Comparison of ENCODE assay signal across 15 cellular contexts in the genomic region with DNA sequence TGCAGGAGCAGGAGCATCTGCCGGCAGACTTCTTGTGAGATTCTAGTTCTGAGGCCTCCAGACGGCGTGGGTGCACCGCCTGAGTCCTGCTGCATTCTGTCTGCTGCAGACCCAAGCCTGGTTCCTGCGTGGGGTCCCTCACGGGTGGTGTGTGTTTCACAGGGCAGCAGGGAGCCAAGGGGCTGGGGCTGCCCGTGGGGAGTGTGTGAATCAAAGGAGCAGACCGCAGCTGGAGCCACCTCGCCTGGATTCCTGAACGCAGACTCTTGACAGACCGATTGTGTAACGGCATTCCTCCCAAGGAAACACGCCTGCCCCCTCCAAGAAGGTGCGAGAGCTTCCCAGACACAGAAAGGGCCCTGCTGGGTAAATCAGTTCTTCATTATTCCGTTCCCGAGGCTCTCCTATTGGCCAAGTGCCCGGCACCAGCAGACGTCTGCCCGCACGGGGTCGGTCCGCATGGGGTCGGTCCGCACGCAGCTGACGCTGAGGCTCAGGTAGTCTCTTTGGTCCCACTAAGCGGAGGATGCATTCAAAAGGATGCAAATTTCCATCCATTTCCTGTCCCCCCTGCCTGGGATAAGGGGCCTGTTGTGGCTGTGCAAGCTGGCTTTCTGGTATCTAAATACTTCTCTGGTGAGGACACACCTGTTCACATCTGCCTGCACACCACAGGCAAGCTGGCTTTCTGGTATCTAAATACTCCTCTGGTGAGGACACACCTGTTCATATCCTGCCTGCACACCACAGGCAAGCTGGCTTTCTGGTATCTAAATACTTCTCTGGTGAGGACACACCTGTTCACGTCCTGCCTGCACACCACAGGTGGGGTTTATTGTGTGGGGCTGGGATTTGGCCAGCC. TPM values are rescaled to one million over a fixed set of nuclear protein-coding genes. Genes with fewer than 3 reads are reported as not detected.
DNase-seq lines count a peak whose midpoint lies in the region; ATAC-seq, FAIRE-seq and TF ChIP-seq lines count a peak whose summit lies in the region.
"Had no signal": no experiment of that assay in that cellular context is flagged by ENCODE, and none has a peak within 500 bp of the region (broad histone marks: within the 10 kb centered on the region; RNA-seq: fewer than 3 reads in every experiment).

No MANE protein-coding gene starts in this region.

- no peaks in the 10 kb centered on the region for H3K27me3 ChIP-seq in bronchial epithelial cell (ENCODE audit: control insufficient read depth, insufficient read depth, low read length)

- H3K4me1 Mint-ChIP-seq in type B pancreatic cell (ENCODE audit: unreplicated experiment), result peaks cover 16% of the 10 kb centered on the region
- H3K4me1 Mint-ChIP-seq: activated B cell treated with CpG ODN at 0.5 μM for 24 hours; central memory CD8-positive, alpha-beta T cell had no signal

- peaks cover 5% of the 10 kb centered on the region for H3K9me3 Mint-ChIP-seq in type B pancreatic cell
- H3K9me3 Mint-ChIP-seq: activated B cell treated with CpG ODN at 0.5 μM for 24 hours; central memory CD8-positive, alpha-beta T cell had no signal

- H3K4me3 Mint-ChIP-seq in type B pancreatic cell, result peak overlapping the region; percentile 12
- H3K4me3 Mint-ChIP-seq: activated B cell treated with CpG ODN at 0.5 μM for 24 hours; central memory CD8-positive, alpha-beta T cell had no signal

- no peaks in the 10 kb centered on the region for H3K36me3 ChIP-seq in bronchial epithelial cell (ENCODE audit: control insufficient read depth, insufficient read depth, low read length)

- peak overlapping the region; percentile 65 for H3K27ac Mint-ChIP-seq in type B pancreatic cell
- H3K27ac Mint-ChIP-seq: activated B cell treated with CpG ODN at 0.5 μM for 24 hours had no signal

- ATAC-seq in left lobe of liver, result no peak
- no peak for ATAC-seq in HG02610 (IDR thresholded peaks at IDR 0.05; ENCODE audit: unreplicated experiment)
- no peak for ATAC-seq in HG02885 (IDR thresholded peaks at IDR 0.05; ENCODE audit: poor library complexity, unreplicated experiment)

- peaks cover 19% of the 10 kb centered on the region for H3K27me3 Mint-ChIP-seq in type B pancreatic cell

- no peaks in the 10 kb centered on the region for H3K36me3 Mint-ChIP-seq in type B pancreatic cell

- no peak overlapping the region for H3K4me3 ChIP-seq in bronchial epithelial cell (ENCODE audit: low read depth, low read length)
- H3K4me3 ChIP-seq: SK-N-MC had no signal

- no peak for FAIRE-seq in bronchial epithelial cell (lab: Jason Lieb, UNC)
- FAIRE-seq: A204.1 had no signal

- DNase-seq in NCI-H748 (lab: John Stamatoyannopoulos, UW; ENCODE audit: unreplicated experiment), result peak; percentile 84
- no peak for DNase-seq in NCI-H748 treated with DMSO at 0.1 percent for 48 hours (lab: John Stamatoyannopoulos, UW)
- DNase-seq in bronchial epithelial cell (ENCODE audit: low read depth), result peak; percentile 41
- DNase-seq in left lobe of liver (ENCODE audit: low spot score), result peak; percentile 37
- no peak for DNase-seq in type B pancreatic cell (ENCODE audit: extremely low spot score, unreplicated experiment)
- DNase-seq in NCI-H2029 treated with DMSO at 0.1 percent for 48 hours (lab: John Stamatoyannopoulos, UW), result no peak
- DNase-seq: activated B cell treated with CpG ODN at 0.5 μM for 24 hours; activated T-cell treated with anti-CD3 and anti-CD28 coated beads, Interleukin-2, amount 50 U/mL, for 48 hours; NCI-H1105; NCI-H774 had no signal

- TF ChIP-seq CTCF in bronchial epithelial cell (IDR thresholded peaks at IDR 0.05; ENCODE audit: insufficient read depth, low read length, severe bottlenecking) (no peak), type B pancreatic cell (conservative IDR thresholded peaks at IDR 0.05) (no peak)

RNA-seq across cellular contexts. Expression of a gene that starts 44.1 kb away (rescaled TPM):
- total RNA-seq in bronchial epithelial cell, result 0.26 and 0.38 TPM in 2 replicates
- total RNA-seq in left lobe of liver, result 0.78 TPM
- 4.1 and 4.3 TPM in 2 replicates for total RNA-seq in type B pancreatic cell (ENCODE audit: low replicate concordance)

Comparison
In these comparisons a context has a peak if more than half of its experiments do, and no peak if none do; other contexts are left out.
1. DNase-seq: peak in NCI-H748 (single experiment), bronchial epithelial cell (single experiment) and left lobe of liver (single experiment); none in NCI-H748 treated with DMSO at 0.1 percent for 48 hours (single experiment), type B pancreatic cell (single experiment) and NCI-H2029 treated with DMSO at 0.1 percent for 48 hours (single experiment).